In genomic region chr15:76963596-76963995, GRCh38 we compare ENCODE assay signal across 21 cellular contexts. TPM values are rescaled to one million over a fixed set of nuclear protein-coding genes. Genes with fewer than 3 reads are reported as not detected.
A peak's percentile ranks its signal among the peaks of the same experiment; 100 is the strongest.
DNase-seq lines count a peak whose midpoint lies in the region; ATAC-seq and TF ChIP-seq lines count a peak whose summit lies in the region.
"Had no signal": no experiment of that assay in that cellular context is flagged by ENCODE, and none has a peak within 500 bp of the region (broad histone marks: within the 10 kb centered on the region; RNA-seq: fewer than 3 reads in every experiment).

No MANE protein-coding gene starts in this region.

- ATAC-seq in mucosa of descending colon, result no peak
- ATAC-seq: activated CD8-positive, alpha-beta T cell treated with anti-CD3 and anti-CD28 coated beads for 36 hours; activated T-cell treated with anti-CD3 and anti-CD28 coated beads, Interleukin-2, amount 50 U/mL, for 72 hours; SK-N-SH treated with all-trans-retinoic acid at 6 μM for 48 hours; stimulated activated effector memory CD8-positive, alpha-beta T cell treated with anti-CD3 and anti-CD28 coated beads, Interleukin-12 subunit alpha, Interleukin-12 subunit beta, amount 100 ng/mL, for 72 hours had no signal

- H3K4me3 ChIP-seq in spleen, result no peak overlapping the region
- H3K4me3 ChIP-seq in mucosa of descending colon, result no peak overlapping the region
- H3K4me3 ChIP-seq: PC-9, skin epidermis, upper lobe of left lung had no signal

- peaks cover 37% of the 10 kb centered on the region for H3K4me1 Mint-ChIP-seq in mesothelial cell of epicardium
- H3K4me1 Mint-ChIP-seq: stimulated activated effector memory CD8-positive, alpha-beta T cell treated with anti-CD3 and anti-CD28 coated beads, Interleukin-12 subunit alpha, Interleukin-12 subunit beta, amount 100 ng/mL, for 72 hours had no signal

- no peak for TF ChIP-seq CTCF in mesothelial cell of epicardium (IDR thresholded peaks at IDR 0.05; ENCODE audit: unreplicated experiment)
- no peak for TF ChIP-seq CTCF in spleen (IDR thresholded peaks at IDR 0.05 in 8 of 11, conservative IDR thresholded peaks at IDR 0.05 in 3 of 11)
- TF ChIP-seq CTCF in mucosa of descending colon (IDR thresholded peaks at IDR 0.05), result no peak

- H3K36me3 ChIP-seq in spleen (no peaks in the 10 kb centered on the region), mucosa of descending colon (ENCODE audit: low read depth) (no peaks in the 10 kb centered on the region)
- H3K36me3 ChIP-seq: upper lobe of left lung had no signal

- DNase-seq in Daoy (ENCODE audit: low read depth) (peak; percentile 28), HT1080 (ENCODE audit: low read depth) (peak; percentile 24), dermis blood vessel endothelial cell (peak; percentile 6), mesothelial cell of epicardium (ENCODE audit: low spot score in 2 of 2, unreplicated experiment in 2 of 2) (no peak), T-helper 1 cell (no peak), NCI-H524 treated with DMSO at 0.1 percent for 48 hours (lab: John Stamatoyannopoulos, UW) (no peak), spleen (no peak), mucosa of descending colon (no peak)
- DNase-seq: activated CD8-positive, alpha-beta T cell treated with anti-CD3 and anti-CD28 coated beads for 36 hours; activated T-cell treated with anti-CD3 and anti-CD28 coated beads, Interleukin-2, amount 50 U/mL, for 72 hours; cerebellar nuclear complex; GF-D8; glutamatergic neuron; islet precursor cell; NCI-H1436 treated with DMSO at 0.1 percent for 48 hours; NCI-H345; PC-9 had no signal

- H3K27ac Mint-ChIP-seq in mesothelial cell of epicardium, result peak overlapping the region; percentile 67
- H3K27ac Mint-ChIP-seq: activated CD8-positive, alpha-beta T cell treated with anti-CD3 and anti-CD28 coated beads for 36 hours; activated T-cell treated with anti-CD3 and anti-CD28 coated beads, Interleukin-2, amount 50 U/mL, for 72 hours; stimulated activated effector memory CD8-positive, alpha-beta T cell treated with anti-CD3 and anti-CD28 coated beads, Interleukin-12 subunit alpha, Interleukin-12 subunit beta, amount 100 ng/mL, for 72 hours had no signal

- no peaks in the 10 kb centered on the region for H3K9me3 ChIP-seq in spleen
- H3K9me3 ChIP-seq in mucosa of descending colon, result no peaks in the 10 kb centered on the region
- H3K9me3 ChIP-seq: upper lobe of left lung had no signal

- no peak overlapping the region for H3K27ac ChIP-seq in spleen
- H3K27ac ChIP-seq: PC-9, skin epidermis, upper lobe of left lung had no signal

- intact Hi-C loops in spleen (cut with DNase I; ENCODE audit: low total_unique reads), result no loop called here
- intact Hi-C loops in mucosa of descending colon (cut with DNase I, micrococcal nuclease), result no loop called here

- H3K9me3 Mint-ChIP-seq in mesothelial cell of epicardium, result no peaks in the 10 kb centered on the region
- H3K9me3 Mint-ChIP-seq: activated CD8-positive, alpha-beta T cell treated with anti-CD3 and anti-CD28 coated beads for 36 hours; activated T-cell treated with anti-CD3 and anti-CD28 coated beads, Interleukin-2, amount 50 U/mL, for 72 hours; stimulated activated effector memory CD8-positive, alpha-beta T cell treated with anti-CD3 and anti-CD28 coated beads, Interleukin-12 subunit alpha, Interleukin-12 subunit beta, amount 100 ng/mL, for 72 hours had no signal

- no peak for TF ChIP-seq POLR2A in spleen (IDR thresholded peaks at IDR 0.05)

- no peaks in the 10 kb centered on the region for H3K27me3 Mint-ChIP-seq in mesothelial cell of epicardium (ENCODE audit: low read depth)

- H3K36me3 Mint-ChIP-seq in mesothelial cell of epicardium, result no peaks in the 10 kb centered on the region
- H3K36me3 Mint-ChIP-seq: stimulated activated effector memory CD8-positive, alpha-beta T cell treated with anti-CD3 and anti-CD28 coated beads, Interleukin-12 subunit alpha, Interleukin-12 subunit beta, amount 100 ng/mL, for 72 hours had no signal

- no peaks in the 10 kb centered on the region for H3K4me1 ChIP-seq in spleen
- no peaks in the 10 kb centered on the region for H3K4me1 ChIP-seq in mucosa of descending colon (ENCODE audit: low read depth)
- H3K4me1 ChIP-seq: upper lobe of left lung had no signal

- WGBS in spleen, 5 donors, result 77 to 89% (median 86%) methylated on average over 9 of the region's 9 CpGs

- H3K4me3 Mint-ChIP-seq in mesothelial cell of epicardium, result no peak overlapping the region
- H3K4me3 Mint-ChIP-seq: activated CD8-positive, alpha-beta T cell treated with anti-CD3 and anti-CD28 coated beads for 36 hours; activated T-cell treated with anti-CD3 and anti-CD28 coated beads, Interleukin-2, amount 50 U/mL, for 72 hours; stimulated activated effector memory CD8-positive, alpha-beta T cell treated with anti-CD3 and anti-CD28 coated beads, Interleukin-12 subunit alpha, Interleukin-12 subunit beta, amount 100 ng/mL, for 72 hours had no signal

- peaks cover 0 to 5% (median 0%) of the 10 kb centered on the region in 7 donors for H3K27me3 ChIP-seq in spleen (replicated peaks in 1 of 7)
- H3K27me3 ChIP-seq: upper lobe of left lung had no signal

RNA-seq across cellular contexts. Expression of gene PSTPIP1, which starts 31.3 kb away (rescaled TPM):
- total RNA-seq in Daoy (2014; rRNA removed; shearing (Covaris generic)), result 0.11 TPM in 1 of 2 replicates, not detected in the other
- total RNA-seq in HT1080 (2014; rRNA removed; shearing (Covaris generic)), result 0.53 TPM in 1 of 2 replicates, not detected in the other
- polyA plus RNA-seq in HT1080 (2015; cell fraction: cytosol; rRNA removed), result 0.22 and 0.25 TPM in 2 replicates
- 0.23 and 0.29 TPM in 2 replicates for polyA plus RNA-seq in HT1080 (2015; cell fraction: nucleus; rRNA removed)
- 0.23 and 0.51 TPM in 2 replicates for total RNA-seq in dermis blood vessel endothelial cell
- 0.59 TPM in 1 of 3 replicates, not detected in the others for total RNA-seq in mesothelial cell of epicardium
- 100 to 1,000 TPM in 1 of 7 donors, 10 to 100 TPM in 6; 62.0 to 130 (median 82.6) TPM for total RNA-seq in spleen
- 100 to 1,000 TPM in 2 of 3 donors, 10 to 100 TPM in 1; 31.1 to 150 (median 115) TPM for polyA plus RNA-seq in spleen
- total RNA-seq in mucosa of descending colon, result 1 to 10 TPM; 4.4 to 8.2 (median 6.3) TPM
- total RNA-seq: PC-9 had no signal

RNA-seq across cellular contexts. Expression of gene RCN2, which starts 32.0 kb away (rescaled TPM):
- 79.7 and 104 TPM in 2 replicates for total RNA-seq in Daoy (2014; rRNA removed; shearing (Covaris generic))
- 57.0 and 67.7 TPM in 2 replicates for total RNA-seq in HT1080 (2014; rRNA removed; shearing (Covaris generic))
- polyA plus RNA-seq in HT1080 (2015; cell fraction: cytosol; rRNA removed), result 155 and 170 TPM in 2 replicates
- 91.1 and 98.2 TPM in 2 replicates for polyA plus RNA-seq in HT1080 (2015; cell fraction: nucleus; rRNA removed)
- total RNA-seq in dermis blood vessel endothelial cell (43.2 and 71.7 TPM in 2 replicates), mesothelial cell of epicardium (111 to 115 TPM (median 112 TPM) in 3 replicates), spleen (10 to 100 TPM; 24.6 to 38.3 (median 27.9) TPM), mucosa of descending colon (10 to 100 TPM; 25.0 to 33.2 (median 31.9) TPM)
- polyA plus RNA-seq in spleen, result 10 to 100 TPM; 31.3 to 36.1 (median 31.9) TPM

RNA-seq across cellular contexts. Expression of gene SCAPER, which starts 58.5 kb away (rescaled TPM):
- total RNA-seq in Daoy (2014; rRNA removed; shearing (Covaris generic)), result 5.7 and 8.8 TPM in 2 replicates
- total RNA-seq in HT1080 (2014; rRNA removed; shearing (Covaris generic)), result 4.3 and 6.2 TPM in 2 replicates
- polyA plus RNA-seq in HT1080 (2015; cell fraction: cytosol; rRNA removed), result 6.8 and 8.1 TPM in 2 replicates
- polyA plus RNA-seq in HT1080 (2015; cell fraction: nucleus; rRNA removed), result 6.8 and 10.2 TPM in 2 replicates
- 8.9 and 10.6 TPM in 2 replicates for total RNA-seq in dermis blood vessel endothelial cell
- total RNA-seq in mesothelial cell of epicardium, result 33.8 to 35.9 TPM (median 34.4 TPM) in 3 replicates
- total RNA-seq in spleen, result 10 to 100 TPM; 24.5 to 53.3 (median 43.7) TPM
- 1 to 10 TPM; 3.9 to 5.0 (median 4.7) TPM for polyA plus RNA-seq in spleen
- 10 to 100 TPM; 15.8 to 33.1 (median 33.0) TPM for total RNA-seq in mucosa of descending colon

Comparison
In these comparisons a context has a peak if more than half of its experiments do, and no peak if none do; other contexts are left out.
1. DNase-seq: peak in Daoy (single experiment), HT1080 (single experiment) and dermis blood vessel endothelial cell (single experiment); none in mesothelial cell of epicardium (0 of 2), T-helper 1 cell (0 of 5), NCI-H524 treated with DMSO at 0.1 percent for 48 hours (single experiment), spleen (single experiment) and mucosa of descending colon (0 of 3).
2. RNA of gene PSTPIP1, which starts 31.3 kb away (total RNA-seq): 62.0 to 130 TPM in spleen; 4.4 to 8.2 TPM in mucosa of descending colon, 0.23 to 0.51 TPM in dermis blood vessel endothelial cell, 0.11 TPM in Daoy, 0.53 TPM in HT1080 and 0.59 TPM in mesothelial cell of epicardium; every median in the first group is over 4 times any median in the second.